1 cellular context compared by ENCODE assay signal in the genomic region with DNA sequence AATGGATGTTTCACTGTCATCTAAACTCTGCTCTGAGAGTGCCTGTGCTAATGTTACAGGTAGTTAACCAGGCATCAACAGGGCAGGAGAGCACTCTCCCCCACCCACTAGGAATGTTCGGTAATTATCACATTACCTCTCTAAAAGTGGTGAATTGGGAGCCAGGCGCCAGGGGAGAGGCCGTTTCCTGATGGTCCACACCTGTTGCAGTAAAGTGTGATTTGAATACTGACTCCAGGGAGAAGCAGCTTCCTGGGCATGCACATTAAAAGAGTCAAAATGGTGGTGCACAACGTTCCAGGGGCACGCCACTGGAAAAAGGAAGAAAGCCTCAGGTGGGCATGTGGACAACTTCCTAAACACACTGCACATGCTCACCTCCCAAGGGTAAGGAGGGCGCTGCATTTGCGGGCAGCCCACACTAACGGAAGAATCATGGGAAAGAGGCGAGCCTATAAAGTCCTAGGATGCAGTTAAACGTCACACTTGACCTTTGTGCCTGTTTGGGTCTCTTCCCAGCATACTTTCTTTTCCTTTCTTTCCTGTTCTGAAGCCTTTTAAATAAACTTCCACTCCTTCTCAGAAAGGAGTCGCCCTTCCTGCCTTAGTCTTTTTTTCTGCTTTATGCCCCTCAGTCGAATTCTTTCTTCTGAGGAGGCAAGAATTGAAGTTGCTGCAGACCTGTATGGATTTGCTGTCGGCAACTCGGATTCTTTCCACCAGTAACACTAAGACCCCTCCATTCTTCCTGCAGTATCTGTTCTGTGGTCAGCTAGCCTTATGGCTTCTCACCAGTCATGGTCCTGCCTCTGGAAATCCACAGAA.
TF ChIP-seq lines count a peak whose summit lies in the region.

No MANE protein-coding gene starts in this region.

TF ChIP-seq in H1, 55 proteins besides CTCF, POLR2A, EP300 and RAD21 (continued from another document):
- TF ChIP-seq KDM1A (IDR thresholded peaks at IDR 0.05; ENCODE audit: borderline replicate concordance, low read length) (no peak), NRF1 (IDR thresholded peaks at IDR 0.05; ENCODE audit: low read depth, low read length) (no peak), BCL11A (IDR thresholded peaks at IDR 0.05; ENCODE audit: low read depth in 2 of 2, low read length in 2 of 2) (no peak), GTF2F1 (IDR thresholded peaks at IDR 0.05; ENCODE audit: borderline replicate concordance, low read depth, low read length) (no peak), MAFK (IDR thresholded peaks at IDR 0.05; ENCODE audit: low read depth, low read length) (no peak), CHD1 (IDR thresholded peaks at IDR 0.05; ENCODE audit: low read depth, low read length) (no peak), CREB1 (IDR thresholded peaks at IDR 0.05) (no peak), JUND (IDR thresholded peaks at IDR 0.05; ENCODE audit: low read length) (no peak), TAF7 (optimal IDR thresholded peaks at IDR 0.05; ENCODE audit: borderline replicate concordance, low read depth, low read length) (no peak)
- TF ChIP-seq, protein P1, sequence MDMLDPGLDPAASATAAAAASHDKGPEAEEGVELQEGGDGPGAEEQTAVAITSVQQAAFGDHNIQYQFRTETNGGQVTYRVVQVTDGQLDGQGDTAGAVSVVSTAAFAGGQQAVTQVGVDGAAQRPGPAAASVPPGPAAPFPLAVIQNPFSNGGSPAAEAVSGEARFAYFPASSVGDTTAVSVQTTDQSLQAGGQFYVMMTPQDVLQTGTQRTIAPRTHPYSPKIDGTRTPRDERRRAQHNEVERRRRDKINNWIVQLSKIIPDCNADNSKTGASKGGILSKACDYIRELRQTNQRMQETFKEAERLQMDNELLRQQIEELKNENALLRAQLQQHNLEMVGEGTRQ (IDR thresholded peaks at IDR 0.05; ENCODE audit: low read length) = no peak
